Comparison of ENCODE assay signal across 11 cellular contexts in genomic region chr1:214514032-214514818, GRCh38. TPM values are rescaled to one million over a fixed set of nuclear protein-coding genes. Genes with fewer than 3 reads are reported as not detected.
A peak's percentile ranks its signal among the peaks of the same experiment; 100 is the strongest.
DNase-seq lines count a peak whose midpoint lies in the region; ATAC-seq and TF ChIP-seq lines count a peak whose summit lies in the region.
"Had no signal": no experiment of that assay in that cellular context is flagged by ENCODE, and none has a peak within 500 bp of the region (broad histone marks: within the 10 kb centered on the region; RNA-seq: fewer than 3 reads in every experiment).

No MANE protein-coding gene starts in this region.

- CTCF ChIA-PET in HEK293T (lab: Yijun Ruan, JAX) (no interaction called here), PC-3 (lab: Charles Lee) (no interaction called here)

- H3K4me1 Mint-ChIP-seq in activated T-helper 2 cell treated with anti-CD3 and anti-CD28 coated beads, Interferon-gamma antibody, Interleukin-2, Interleukin-4, amounts not matched to agents 10 μg/mL and 5 μg/mL and 100 μg/mL, durations not matched to agents 14 hours and 24 hours and 36 hours (ENCODE audit: low read depth), result peaks cover 43% of the 10 kb centered on the region
- H3K4me1 Mint-ChIP-seq: activated naive CD8-positive, alpha-beta T cell treated with anti-CD3 and anti-CD28 coated beads, Interleukin-2, amount 10 ng/mL, durations not matched to agents 7 days and 5 days had no signal

- TF ChIP-seq CTCF in PC-3 (conservative IDR thresholded peaks at IDR 0.05; ENCODE audit: low read depth, low read length) (no peak), fibroblast of pulmonary artery (IDR thresholded peaks at IDR 0.05; ENCODE audit: low read length, missing control alignments) (no peak)

- H3K27me3 ChIP-seq in PC-3 (ENCODE audit: low read length), result no peaks in the 10 kb centered on the region

- H3K4me3 ChIP-seq in PC-3 (ENCODE audit: low read length), result peak overlapping the region; percentile 4; the same call in 1 of the 2 replicates
- no peak overlapping the region for H3K4me3 ChIP-seq in fibroblast of pulmonary artery (replicated peaks; ENCODE audit: low read depth, low read length)
- H3K4me3 ChIP-seq: thoracic aorta had no signal

- peaks cover 93% of the 10 kb centered on the region for H3K79me2 ChIP-seq in PC-3 (ENCODE audit: low read length)

- H3K27me3 Mint-ChIP-seq in activated T-helper 2 cell treated with anti-CD3 and anti-CD28 coated beads, Interferon-gamma antibody, Interleukin-2, Interleukin-4, amounts not matched to agents 10 μg/mL and 5 μg/mL and 100 μg/mL, durations not matched to agents 14 hours and 24 hours and 36 hours (ENCODE audit: low read depth), result no peaks in the 10 kb centered on the region

- DNase-seq in HEK293T (ENCODE audit: extremely low spot score), result peak; percentile 77
- peak; percentile 67 for DNase-seq in PC-3
- peak; percentile 47 for DNase-seq in fibroblast of pulmonary artery (ENCODE audit: low read depth)
- no peak for DNase-seq in sciatic nerve (ENCODE audit: low spot score)
- no peak for DNase-seq in HuH-7.5 (ENCODE audit: low spot score)
- DNase-seq in NCI-H510A treated with DMSO at 0.1 percent for 48 hours (lab: John Stamatoyannopoulos, UW), result no peak
- DNase-seq in activated T-helper 2 cell treated with anti-CD3 and anti-CD28 coated beads, Interferon-gamma antibody, Interleukin-2, Interleukin-4, amounts not matched to agents 10 μg/mL and 5 μg/mL and 100 μg/mL, durations not matched to agents 14 hours and 24 hours and 36 hours (ENCODE audit: low spot score), result no peak
- DNase-seq: activated naive CD8-positive, alpha-beta T cell treated with anti-CD3 and anti-CD28 coated beads, Interleukin-2, amount 10 ng/mL, durations not matched to agents 7 days and 5 days; erythroblast had no signal

- H3F3A ChIP-seq in PC-3 (ENCODE audit: low read length, unreplicated experiment), result no peaks in the 10 kb centered on the region

- H3K9me2 ChIP-seq in PC-3 (replicated peaks; ENCODE audit: low read length), result no peaks in the 10 kb centered on the region

- peaks cover 17% of the 10 kb centered on the region for H3K36me3 ChIP-seq in PC-3 (ENCODE audit: low read depth, low read length)
- H3K36me3 ChIP-seq: thoracic aorta had no signal

- no TSS peak for BruUV-seq in PC-3 (replicated peaks; lab: Mats Ljungman, UMichigan)

- H2AFZ ChIP-seq in PC-3 (ENCODE audit: low read length), result no peak overlapping the region

- peaks cover 19% of the 10 kb centered on the region for H4K20me1 ChIP-seq in PC-3 (ENCODE audit: low read length)

- no peak overlapping the region for H3K4me3 Mint-ChIP-seq in activated T-helper 2 cell treated with anti-CD3 and anti-CD28 coated beads, Interferon-gamma antibody, Interleukin-2, Interleukin-4, amounts not matched to agents 10 μg/mL and 5 μg/mL and 100 μg/mL, durations not matched to agents 14 hours and 24 hours and 36 hours (ENCODE audit: low read depth)
- H3K4me3 Mint-ChIP-seq: activated naive CD8-positive, alpha-beta T cell treated with anti-CD3 and anti-CD28 coated beads, Interleukin-2, amount 10 ng/mL, durations not matched to agents 7 days and 5 days had no signal

- peaks cover 5% of the 10 kb centered on the region; the same call in 1 of the 2 replicates for H3K9me3 ChIP-seq in PC-3 (ENCODE audit: low read length)
- H3K9me3 ChIP-seq: thoracic aorta had no signal

- H3K27ac ChIP-seq in PC-3 (ENCODE audit: low read length), result no peak overlapping the region
- H3K27ac ChIP-seq: thoracic aorta had no signal

- H3K4me1 ChIP-seq in PC-3 (ENCODE audit: insufficient read depth, low read length), result peaks cover 45% of the 10 kb centered on the region

- peak overlapping the region; percentile 47 for H3K4me2 ChIP-seq in PC-3 (ENCODE audit: low read length)

- peaks cover 18% of the 10 kb centered on the region for H3K9me3 Mint-ChIP-seq in activated T-helper 2 cell treated with anti-CD3 and anti-CD28 coated beads, Interferon-gamma antibody, Interleukin-2, Interleukin-4, amounts not matched to agents 10 μg/mL and 5 μg/mL and 100 μg/mL, durations not matched to agents 14 hours and 24 hours and 36 hours

- POLR2A ChIA-PET in HEK293T (lab: Yijun Ruan, JAX), result interaction anchor here (0.7 to 1.2 kb wide), 2 partner anchors 12 to 36 kb away, joined by 3 read pairs; no protein-coding TSS in a partner anchor
- POLR2A ChIA-PET in PC-3 (lab: Charles Lee; ENCODE audit: unreplicated experiment), result interaction anchor here (0.5 kb wide), 1 partner anchor 157 kb away, joined by 7 read pairs; no protein-coding TSS in a partner anchor

- no peak overlapping the region for H3K27ac Mint-ChIP-seq in activated T-helper 2 cell treated with anti-CD3 and anti-CD28 coated beads, Interferon-gamma antibody, Interleukin-2, Interleukin-4, amounts not matched to agents 10 μg/mL and 5 μg/mL and 100 μg/mL, durations not matched to agents 14 hours and 24 hours and 36 hours
- H3K27ac Mint-ChIP-seq: activated naive CD8-positive, alpha-beta T cell treated with anti-CD3 and anti-CD28 coated beads, Interleukin-2, amount 10 ng/mL, durations not matched to agents 7 days and 5 days had no signal

- peaks cover 54% of the 10 kb centered on the region for H3K36me3 Mint-ChIP-seq in activated T-helper 2 cell treated with anti-CD3 and anti-CD28 coated beads, Interferon-gamma antibody, Interleukin-2, Interleukin-4, amounts not matched to agents 10 μg/mL and 5 μg/mL and 100 μg/mL, durations not matched to agents 14 hours and 24 hours and 36 hours (ENCODE audit: low read depth)

- H3K9ac ChIP-seq in PC-3 (ENCODE audit: low read length), result no peak overlapping the region

- ATAC-seq in PC-3 (no peak; the same call in 1 of the 2 replicates), sciatic nerve (peak; percentile 70)
- ATAC-seq: activated CD4-positive, CD25-positive, alpha-beta regulatory T cell treated with anti-CD3 and anti-CD28 coated beads, Interleukin-2, amount 50 U/mL, for 24 hours had no signal

- intact Hi-C loops in PC-3 (cut with micrococcal nuclease) (no loop called here), sciatic nerve (cut with DNase I) (no loop called here)
- intact Hi-C loops in activated T-helper 2 cell treated with anti-CD3 and anti-CD28 coated beads, Interferon-gamma antibody, Interleukin-2, Interleukin-4, amounts not matched to agents 10 μg/mL and 5 μg/mL and 100 μg/mL, durations not matched to agents 14 hours and 24 hours and 36 hours (cut with micrococcal nuclease), result no loop called here

TF ChIP-seq in HEK293T, 16 proteins besides CTCF, POLR2A, EP300 and RAD21:
- no peak for TF ChIP-seq HDGF (IDR thresholded peaks at IDR 0.05; ENCODE audit: borderline replicate concordance)
- TF ChIP-seq PKNOX1 (IDR thresholded peaks at IDR 0.05), result peak; percentile 86
- TF ChIP-seq TARDBP (IDR thresholded peaks at IDR 0.05), result no peak
- no peak for TF ChIP-seq FOXK2 (IDR thresholded peaks at IDR 0.05)
- TF ChIP-seq ZNF384 (IDR thresholded peaks at IDR 0.05), result peak; percentile 41; the same call in 1 of the 2 replicates
- TF ChIP-seq SUZ12 (IDR thresholded peaks at IDR 0.05), result no peak
- TF ChIP-seq ARNT (IDR thresholded peaks at IDR 0.05), result peak; percentile 66
- TF ChIP-seq L3MBTL2 (conservative IDR thresholded peaks at IDR 0.05), result 0 out of 2 replicates have a peak, but pooled peaks have one; percentile 20
- TF ChIP-seq BHLHE40 (IDR thresholded peaks at IDR 0.05; ENCODE audit: borderline replicate concordance), result no peak
- TF ChIP-seq SP1 (IDR thresholded peaks at IDR 0.05), result no peak
- peak; percentile 99 for TF ChIP-seq CTBP1 (IDR thresholded peaks at IDR 0.05; ENCODE audit: borderline replicate concordance)
- no peak for TF ChIP-seq NFRKB (IDR thresholded peaks at IDR 0.05)
- no peak for TF ChIP-seq LEF1 (IDR thresholded peaks at IDR 0.05; ENCODE audit: borderline replicate concordance)
- TF ChIP-seq ELF4 (IDR thresholded peaks at IDR 0.05), result no peak
- peak; percentile 75 for TF ChIP-seq FOXA1 (IDR thresholded peaks at IDR 0.05)
- no peak for TF ChIP-seq FOXM1 (IDR thresholded peaks at IDR 0.05; ENCODE audit: borderline replicate concordance)
TF ChIP-seq in HEK293T: peak in this region for 6.

RNA-seq across cellular contexts. Expression of gene PTPN14, which starts 37.2 kb away (rescaled TPM):
- total RNA-seq in PC-3 (2014; rRNA removed) (12.6 and 17.1 TPM in 2 replicates), sciatic nerve (85.9 TPM)
- 71.4 and 75.6 TPM in 2 replicates for total RNA-seq in activated T-helper 2 cell treated with anti-CD3 and anti-CD28 coated beads, Interferon-gamma antibody, Interleukin-2, Interleukin-4, amounts not matched to agents 10 μg/mL and 5 μg/mL and 100 μg/mL, durations not matched to agents 14 hours and 24 hours and 36 hours

Comparison
In these comparisons a context has a peak if more than half of its experiments do, and no peak if none do; other contexts are left out.
1. DNase-seq: peak in HEK293T (single experiment), PC-3 (single experiment) and fibroblast of pulmonary artery (single experiment); none in sciatic nerve (single experiment), HuH-7.5 (single experiment), NCI-H510A treated with DMSO at 0.1 percent for 48 hours (single experiment) and activated T-helper 2 cell treated with anti-CD3 and anti-CD28 coated beads, Interferon-gamma antibody, Interleukin-2, Interleukin-4, amounts not matched to agents 10 μg/mL and 5 μg/mL and 100 μg/mL, durations not matched to agents 14 hours and 24 hours and 36 hours (single experiment).